Comparison of ENCODE assay signal across 13 cellular contexts in the genomic region with DNA sequence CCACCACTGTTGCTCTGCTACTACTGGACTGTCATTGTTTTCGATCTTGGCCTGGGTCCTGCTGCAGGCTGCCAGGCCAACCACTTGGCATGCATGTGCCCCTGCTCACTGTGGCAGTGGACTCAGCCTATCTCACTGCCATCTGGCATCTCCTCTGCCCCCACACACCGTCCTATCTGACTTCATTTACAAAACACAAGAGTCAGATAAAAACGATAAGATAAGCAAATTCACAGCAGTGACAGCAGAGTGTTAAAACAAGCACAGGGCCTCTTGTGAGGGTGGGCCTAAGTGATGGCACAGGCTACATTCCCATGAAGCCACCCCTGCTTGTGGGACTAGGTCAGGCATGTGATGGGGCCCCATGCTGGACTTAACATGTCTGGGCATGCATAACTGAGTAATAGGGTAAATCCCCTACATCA.
DNase-seq lines count a peak whose midpoint lies in the region; ATAC-seq and TF ChIP-seq lines count a peak whose summit lies in the region.
"Had no signal": no experiment of that assay in that cellular context is flagged by ENCODE, and none has a peak within 500 bp of the region (broad histone marks: within the 10 kb centered on the region; RNA-seq: fewer than 3 reads in every experiment).

No MANE protein-coding gene starts in this region.

- H4K5ac ChIP-seq in IMR-90 (ENCODE audit: low read depth, low read length): no peak overlapping the region

- H2AK9ac ChIP-seq in IMR-90 (replicated peaks; ENCODE audit: low read depth, low read length, poor library complexity): peak overlapping the region; percentile 23

- H3K4me1 ChIP-seq in IMR-90 (ENCODE audit: control insufficient read depth, insufficient read depth, low read length) (peaks cover 4% of the 10 kb centered on the region), endodermal cell (ENCODE audit: control insufficient read depth, insufficient read depth, low read length) (peaks cover 21% of the 10 kb centered on the region), uterus (no peaks in the 10 kb centered on the region), transverse colon (no peaks in the 10 kb centered on the region)
- H3K4me1 ChIP-seq: stomach had no signal

- no peaks in the 10 kb centered on the region for H3K79me1 ChIP-seq in IMR-90 (ENCODE audit: low read depth in 1 of 2, low read length in 2 of 2)

- no peak overlapping the region for H3K4me3 Mint-ChIP-seq in endodermal cell
- H3K4me3 Mint-ChIP-seq: CD14-positive monocyte had no signal

- H2BK20ac ChIP-seq in IMR-90 (ENCODE audit: low read depth, low read length): peak overlapping the region; percentile 85; the same call in 1 of the 2 replicates

- no peak for TF ChIP-seq EP300 in transverse colon (IDR thresholded peaks at IDR 0.05; ENCODE audit: low read depth)

- CTCF ChIA-PET in IMR-90 (lab: Yijun Ruan, JAX): no interaction called here

- peak; percentile 49 for ATAC-seq in IMR-90 (ENCODE audit: low read depth)
- no peak for ATAC-seq in HG03442 (IDR thresholded peaks at IDR 0.05; ENCODE audit: unreplicated experiment)

- H3K18ac ChIP-seq in IMR-90 (ENCODE audit: low read depth, low read length): peak overlapping the region; percentile 80

- WGBS in IMR-90 (ENCODE audit: extremely low coverage in 2 of 2, insufficient read length in 1 of 2), 2 experiments: no CpG with 5 or more reads among the region's 3 CpGs
- 52% methylated on average over 3 of the region's 3 CpGs; no CpG with 5 or more reads in 1 of the 2 experiments for WGBS in endodermal cell (ENCODE audit: insufficient coverage in 1 of 2, insufficient read length in 1 of 2), 2 experiments
- WGBS in transverse colon (ENCODE audit: low coverage in 1 of 2), 2 donors: 60% methylated on average over 3 of the region's 3 CpGs; no CpG with 5 or more reads in 1 of the 2 donors

- H3K27me3 ChIP-seq in GM06990 (replicated peaks; ENCODE audit: control insufficient read depth, insufficient read depth, low read length) (no peaks in the 10 kb centered on the region), IMR-90 (ENCODE audit: control insufficient read depth, insufficient read depth, low read length) (peaks cover 14% of the 10 kb centered on the region), endodermal cell (ENCODE audit: control insufficient read depth, insufficient read depth, low read length, poor library complexity, severe bottlenecking) (peaks cover 38% of the 10 kb centered on the region), uterus (no peaks in the 10 kb centered on the region), transverse colon (no peaks in the 10 kb centered on the region)
- H3K27me3 ChIP-seq: stomach had no signal

- no peak overlapping the region for H3K4me2 ChIP-seq in IMR-90 (ENCODE audit: low read depth, low read length)

- H3K4me1 Mint-ChIP-seq in endodermal cell: peaks cover 35% of the 10 kb centered on the region
- H3K4me1 Mint-ChIP-seq: CD14-positive monocyte had no signal

- TF ChIP-seq CTCF in GM06990 (IDR thresholded peaks at IDR 0.05; ENCODE audit: insufficient read depth, low read length, poor library complexity, severe bottlenecking) (no peak), IMR-90 (conservative IDR thresholded peaks at IDR 0.05; ENCODE audit: low read depth, low read length) (no peak), endodermal cell (conservative IDR thresholded peaks at IDR 0.05) (no peak), uterus (IDR thresholded peaks at IDR 0.05) (no peak), transverse colon (IDR thresholded peaks at IDR 0.05) (no peak)

- no peak overlapping the region for H3K27ac Mint-ChIP-seq in endodermal cell
- H3K27ac Mint-ChIP-seq: CD14-positive monocyte had no signal

- in situ Hi-C loops in IMR-90 (cut with MboI; ENCODE audit: low sequenced_read_pairs): no loop called here
- in situ Hi-C loops in transverse colon (cut with MboI; ENCODE audit: low pct_ligation_motif_present in 1 of 4, low pct_unique_long_range_greater_than_20kb in 1 of 4, low sequenced_read_pairs in 3 of 4): no loop called here

- no peak overlapping the region for H3K27ac ChIP-seq in IMR-90 (ENCODE audit: insufficient read depth, low read length)
- no peak overlapping the region for H3K27ac ChIP-seq in endodermal cell (ENCODE audit: low read depth, low read length)
- no peak overlapping the region for H3K27ac ChIP-seq in uterus
- no peak overlapping the region for H3K27ac ChIP-seq in transverse colon
- H3K27ac ChIP-seq: stomach had no signal

- H4K91ac ChIP-seq in IMR-90 (ENCODE audit: insufficient read depth, low read depth, low read length): peak overlapping the region; percentile 52

- H3K9me1 ChIP-seq in IMR-90 (ENCODE audit: insufficient read depth, low read length): no peaks in the 10 kb centered on the region

- H3K36me3 Mint-ChIP-seq in endodermal cell (ENCODE audit: low read depth): no peaks in the 10 kb centered on the region
- H3K36me3 Mint-ChIP-seq: CD14-positive monocyte had no signal

- DNase-seq in GM06990 (ENCODE audit: extremely low read depth, insufficient read length) (peak; percentile 18), IMR-90 (peak; percentile 20), endodermal cell (peak; percentile 52), middle frontal gyrus (ENCODE audit: extremely low spot score, low spot score) (peak; percentile 70), dedifferentiated amniotic fluid mesenchymal stem cell (ENCODE audit: extremely low spot score) (no peak), uterus (no peak), transverse colon (no peak)
- DNase-seq: activated CD4-positive, alpha-beta T cell treated with anti-CD3 and anti-CD28 coated beads for 1 hour; foreskin melanocyte; stimulated activated CD4-positive, alpha-beta T cell treated with anti-CD3 and anti-CD28 coated beads, Interleukin-4, amount 100 ng/mL, for 4 hours; stomach had no signal

- H2BK5ac ChIP-seq in IMR-90 (ENCODE audit: low read depth, low read length, poor library complexity, severe bottlenecking): peak overlapping the region; percentile 43

- H4K8ac ChIP-seq in IMR-90 (ENCODE audit: low read depth in 2 of 2, low read length in 2 of 2): peak overlapping the region in 1 of 2 experiments; percentile 65; a peak in 2 of 4 replicates

- no peaks in the 10 kb centered on the region for H4K20me1 ChIP-seq in IMR-90 (ENCODE audit: insufficient read depth, low read length)

- H3K36me3 ChIP-seq in GM06990 (ENCODE audit: control insufficient read depth, insufficient read depth, low read length) (no peaks in the 10 kb centered on the region), IMR-90 (ENCODE audit: control insufficient read depth, insufficient read depth, low read length) (no peaks in the 10 kb centered on the region), endodermal cell (ENCODE audit: control insufficient read depth, insufficient read depth, low read length) (no peaks in the 10 kb centered on the region), uterus (no peaks in the 10 kb centered on the region), transverse colon (no peaks in the 10 kb centered on the region)
- H3K36me3 ChIP-seq: stomach had no signal

- H3K23ac ChIP-seq in IMR-90 (ENCODE audit: low read depth, low read length): no peak overlapping the region

- no peak overlapping the region for H3K9ac ChIP-seq in IMR-90 (ENCODE audit: low read depth, low read length)
- H3K9ac ChIP-seq in endodermal cell (ENCODE audit: extremely low read depth, low read length, poor library complexity, severe bottlenecking): no peak overlapping the region

- POLR2A ChIA-PET in IMR-90 (lab: Charles Lee; ENCODE audit: unreplicated experiment): no interaction called here

- peak overlapping the region; percentile 77 for H2AFZ ChIP-seq in IMR-90 (replicated peaks; ENCODE audit: low read length, poor library complexity)

- peak overlapping the region; percentile 58 for H3K14ac ChIP-seq in IMR-90 (replicated peaks; ENCODE audit: low read depth, low read length)

- peaks cover 39% of the 10 kb centered on the region for H3K27me3 Mint-ChIP-seq in endodermal cell (ENCODE audit: insufficient read depth)

- H3K56ac ChIP-seq in IMR-90 (ENCODE audit: extremely low read depth, insufficient read depth, low read length): no peak overlapping the region

- intact Hi-C loops in IMR-90 (cut with micrococcal nuclease) (no loop called here), uterus (cut with DNase I; ENCODE audit: low total_unique reads) (no loop called here), transverse colon (cut with DNase I; ENCODE audit: low total_unique reads) (no loop called here)

- no peak for TF ChIP-seq RAD21 in IMR-90 (IDR thresholded peaks at IDR 0.05; ENCODE audit: low read length)

- BruUV-seq in IMR-90 (replicated peaks; lab: Mats Ljungman, UMichigan): no TSS peak

- no peak overlapping the region for H2AK5ac ChIP-seq in IMR-90 (ENCODE audit: low read depth, low read length)

- H3K4me3 ChIP-seq in GM06990 (replicated peaks; ENCODE audit: low read depth, low read length): peak overlapping the region; percentile 60; the same call in 1 of the 2 replicates
- no peak overlapping the region for H3K4me3 ChIP-seq in IMR-90 (ENCODE audit: insufficient read depth, low read depth, low read length)
- no peak overlapping the region for H3K4me3 ChIP-seq in endodermal cell (ENCODE audit: low read length)
- H3K4me3 ChIP-seq in uterus: no peak overlapping the region
- no peak overlapping the region for H3K4me3 ChIP-seq in transverse colon
- H3K4me3 ChIP-seq: stomach had no signal

- H3K9me3 Mint-ChIP-seq in endodermal cell: no peaks in the 10 kb centered on the region

- peak overlapping the region; percentile 35; the same call in 1 of the 2 replicates for H3K4ac ChIP-seq in IMR-90 (ENCODE audit: low read depth, low read length)

- TF ChIP-seq POLR2A in IMR-90 (IDR thresholded peaks at IDR 0.05; ENCODE audit: low read depth, low read length) (no peak), uterus (IDR thresholded peaks at IDR 0.05) (no peak), transverse colon (IDR thresholded peaks at IDR 0.05) (no peak)

- peak overlapping the region; percentile 77; the same call in 1 of the 2 replicates for H2BK120ac ChIP-seq in IMR-90 (ENCODE audit: low read depth, low read length)

- no peak overlapping the region for H2BK15ac ChIP-seq in IMR-90 (ENCODE audit: low read depth, low read length)

- dilution Hi-C loops in IMR-90 (cut with HindIII; ENCODE audit: low sequenced_read_pairs, unreplicated experiment): no loop called here

- H3K9me3 ChIP-seq in IMR-90 (ENCODE audit: control insufficient read depth, insufficient read depth, low read length): no peaks in the 10 kb centered on the region
- no peaks in the 10 kb centered on the region for H3K9me3 ChIP-seq in endodermal cell (ENCODE audit: control insufficient read depth, low read length)
- no peaks in the 10 kb centered on the region for H3K9me3 ChIP-seq in uterus
- H3K9me3 ChIP-seq in transverse colon: no peaks in the 10 kb centered on the region
- H3K9me3 ChIP-seq: stomach had no signal

TF ChIP-seq in IMR-90, 13 proteins besides CTCF, POLR2A, EP300 and RAD21 (continues in another document):
- TF ChIP-seq CEBPB (IDR thresholded peaks at IDR 0.05; ENCODE audit: low read depth, low read length): no peak

Comparison
In these comparisons a context has a peak if more than half of its experiments do, and no peak if none do; other contexts are left out.
1. DNase-seq: peak in GM06990 (single experiment), IMR-90 (single experiment), endodermal cell (single experiment) and middle frontal gyrus (single experiment); none in dedifferentiated amniotic fluid mesenchymal stem cell (single experiment), uterus (0 of 2) and transverse colon (single experiment).